Comparison of ENCODE assay signal across 9 cellular contexts in the genomic region with DNA sequence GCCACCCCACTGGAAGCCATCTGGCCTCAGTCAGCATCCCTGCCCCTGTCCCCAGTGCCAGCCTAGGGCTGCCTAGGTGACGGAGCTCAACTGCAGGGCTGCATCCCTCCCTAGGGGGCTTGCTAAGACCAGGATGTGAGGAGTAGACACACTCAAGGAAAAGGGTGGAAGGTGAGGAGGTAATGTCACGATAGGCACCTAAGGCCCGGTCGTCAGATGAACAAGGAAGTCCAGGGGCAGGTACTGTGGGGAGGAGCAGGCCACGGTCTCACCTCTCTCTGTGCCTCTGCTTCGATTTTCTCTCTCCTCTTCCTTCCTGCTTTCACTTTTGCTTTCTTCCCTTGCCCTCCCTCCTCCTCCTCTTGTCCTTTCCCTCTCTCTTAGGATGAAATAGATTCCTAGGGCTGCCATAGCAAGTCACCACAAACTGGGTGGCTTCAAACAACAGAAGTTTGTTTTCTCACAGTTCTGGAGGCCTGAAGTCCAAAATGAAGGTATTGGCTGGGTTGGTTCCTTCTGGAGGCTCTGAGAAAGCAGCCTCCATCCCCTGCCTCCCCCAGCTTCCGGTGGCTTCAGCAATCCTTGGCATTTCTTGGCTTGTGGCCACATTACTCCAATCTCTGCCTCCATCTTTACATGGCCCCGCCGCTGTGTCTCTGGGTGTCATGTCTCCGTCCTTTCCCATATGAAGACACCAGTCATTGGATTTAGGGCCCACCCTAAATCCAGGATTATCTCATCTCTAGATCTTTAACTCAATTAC.
A peak's percentile ranks its signal among the peaks of the same experiment; 100 is the strongest.
DNase-seq lines count a peak whose midpoint lies in the region; ATAC-seq and TF ChIP-seq lines count a peak whose summit lies in the region.
"Had no signal": no experiment of that assay in that cellular context is flagged by ENCODE, and none has a peak within 500 bp of the region (broad histone marks: within the 10 kb centered on the region; RNA-seq: fewer than 3 reads in every experiment).

No MANE protein-coding gene starts in this region.

- H3K9me3 ChIP-seq in CD4-positive, alpha-beta T cell (ENCODE audit: control insufficient read depth, low read length) = no peaks in the 10 kb centered on the region

- H3K27ac ChIP-seq in CD4-positive, alpha-beta T cell (ENCODE audit: low read depth, low read length) = no peak overlapping the region

- peak; percentile 26 for ATAC-seq in CD4-positive, alpha-beta T cell (ENCODE audit: poor library complexity)
- ATAC-seq in activated CD8-positive, alpha-beta memory T cell treated with anti-CD3 and anti-CD28 coated beads, Interleukin-2, amount 10 ng/mL, durations not matched to agents 7 days and 5 days = peak; percentile 91
- ATAC-seq in memory B cell (ENCODE audit: low read depth) (peak; percentile 50), HG03354 (IDR thresholded peaks at IDR 0.05; ENCODE audit: poor library complexity, severe bottlenecking, unreplicated experiment) (no peak)

- CTCF ChIA-PET in CD4-positive, alpha-beta T cell (lab: Charles Lee) = no interaction called here
- CTCF ChIA-PET in activated CD8-positive, alpha-beta memory T cell treated with anti-CD3 and anti-CD28 coated beads, Interleukin-2, amount 10 ng/mL, durations not matched to agents 7 days and 5 days (lab: Charles Lee) = no interaction called here

- intact Hi-C loops in CD4-positive, alpha-beta T cell (cut with DNase I, micrococcal nuclease) = no loop called here
- intact Hi-C loops in posterior vena cava (cut with DNase I) = no loop called here

- H3K4me3 Mint-ChIP-seq in CD4-positive, alpha-beta T cell = peak overlapping the region; percentile 81
- peak overlapping the region; percentile 80 for H3K4me3 Mint-ChIP-seq in activated CD8-positive, alpha-beta memory T cell treated with anti-CD3 and anti-CD28 coated beads, Interleukin-2, amount 10 ng/mL, durations not matched to agents 7 days and 5 days
- H3K4me3 Mint-ChIP-seq in memory B cell = peak overlapping the region; percentile 71

- peaks cover 16% of the 10 kb centered on the region for H3K4me1 Mint-ChIP-seq in CD4-positive, alpha-beta T cell (ENCODE audit: low read depth)
- peaks cover 18% of the 10 kb centered on the region for H3K4me1 Mint-ChIP-seq in activated CD8-positive, alpha-beta memory T cell treated with anti-CD3 and anti-CD28 coated beads, Interleukin-2, amount 10 ng/mL, durations not matched to agents 7 days and 5 days
- H3K4me1 Mint-ChIP-seq in memory B cell = peaks cover 17% of the 10 kb centered on the region

- H3K27me3 ChIP-seq in CD4-positive, alpha-beta T cell (ENCODE audit: control insufficient read depth, insufficient read depth, low read length) = no peaks in the 10 kb centered on the region

- H3K9me3 Mint-ChIP-seq in CD4-positive, alpha-beta T cell = no peaks in the 10 kb centered on the region
- H3K9me3 Mint-ChIP-seq in activated CD8-positive, alpha-beta memory T cell treated with anti-CD3 and anti-CD28 coated beads, Interleukin-2, amount 10 ng/mL, durations not matched to agents 7 days and 5 days (ENCODE audit: low read depth) = no peaks in the 10 kb centered on the region
- H3K9me3 Mint-ChIP-seq in memory B cell = no peaks in the 10 kb centered on the region

- TF ChIP-seq CTCF in CD4-positive, alpha-beta T cell (IDR thresholded peaks at IDR 0.05) = no peak

- no peaks in the 10 kb centered on the region for H3K36me3 Mint-ChIP-seq in CD4-positive, alpha-beta T cell (ENCODE audit: low read depth)
- H3K36me3 Mint-ChIP-seq in activated CD8-positive, alpha-beta memory T cell treated with anti-CD3 and anti-CD28 coated beads, Interleukin-2, amount 10 ng/mL, durations not matched to agents 7 days and 5 days = no peaks in the 10 kb centered on the region
- no peaks in the 10 kb centered on the region for H3K36me3 Mint-ChIP-seq in memory B cell

- POLR2A ChIA-PET in CD4-positive, alpha-beta T cell (lab: Charles Lee) = no interaction called here

- no peaks in the 10 kb centered on the region for H3K27me3 Mint-ChIP-seq in CD4-positive, alpha-beta T cell
- H3K27me3 Mint-ChIP-seq in activated CD8-positive, alpha-beta memory T cell treated with anti-CD3 and anti-CD28 coated beads, Interleukin-2, amount 10 ng/mL, durations not matched to agents 7 days and 5 days = no peaks in the 10 kb centered on the region
- peaks cover 2% of the 10 kb centered on the region for H3K27me3 Mint-ChIP-seq in memory B cell

- peak overlapping the region; percentile 74 for H3K27ac Mint-ChIP-seq in CD4-positive, alpha-beta T cell
- peak overlapping the region; percentile 91 for H3K27ac Mint-ChIP-seq in activated CD8-positive, alpha-beta memory T cell treated with anti-CD3 and anti-CD28 coated beads, Interleukin-2, amount 10 ng/mL, durations not matched to agents 7 days and 5 days
- H3K27ac Mint-ChIP-seq in memory B cell = peak overlapping the region; percentile 77

- DNase-seq in CD4-positive, alpha-beta T cell = peak in 4 of 10 experiments; percentile 0 to 5 (median 1)
- DNase-seq in HT1080 (ENCODE audit: low read depth) = peak; percentile 13
- DNase-seq in activated CD8-positive, alpha-beta memory T cell treated with anti-CD3 and anti-CD28 coated beads, Interleukin-2, amount 10 ng/mL, durations not matched to agents 7 days and 5 days = peak; percentile 50
- DNase-seq in memory B cell (ENCODE audit: low spot score in 2 of 2) = no peak
- DNase-seq in COLO668 (lab: John Stamatoyannopoulos, UW; ENCODE audit: unreplicated experiment) = no peak
- no peak for DNase-seq in dedifferentiated amniotic fluid mesenchymal stem cell (ENCODE audit: extremely low spot score)
- no peak for DNase-seq in posterior vena cava (ENCODE audit: low spot score)
- DNase-seq: NCI-H526 treated with DMSO at 0.1 percent for 48 hours had no signal

Comparison
In these comparisons a context has a peak if more than half of its experiments do, and no peak if none do; other contexts are left out.
1. DNase-seq: peak in HT1080 (single experiment) and activated CD8-positive, alpha-beta memory T cell treated with anti-CD3 and anti-CD28 coated beads, Interleukin-2, amount 10 ng/mL, durations not matched to agents 7 days and 5 days (single experiment); none in memory B cell (0 of 2), COLO668 (single experiment), dedifferentiated amniotic fluid mesenchymal stem cell (single experiment) and posterior vena cava (single experiment).
2. Peak in every context shown above with its lines, with median percentiles within 50 percentile points of each other: H3K27ac Mint-ChIP-seq and H3K4me3 Mint-ChIP-seq.